Comparison of ENCODE assay signal across 8 cellular contexts in genomic region chr10:114403545-114404161, GRCh38. TPM values are rescaled to one million over a fixed set of nuclear protein-coding genes. Genes with fewer than 3 reads are reported as not detected.
DNase-seq lines count a peak whose midpoint lies in the region; ATAC-seq and TF ChIP-seq lines count a peak whose summit lies in the region.

No MANE protein-coding gene starts in this region.

- ATAC-seq in HG03457 (IDR thresholded peaks at IDR 0.05; ENCODE audit: unreplicated experiment): no peak
- no peak for ATAC-seq in GM18511 (IDR thresholded peaks at IDR 0.05; ENCODE audit: unreplicated experiment)
- ATAC-seq in GM19328 (IDR thresholded peaks at IDR 0.05; ENCODE audit: unreplicated experiment): no peak

- peak; percentile 37 for TF ChIP-seq CTCF in GM13976 (IDR thresholded peaks at IDR 0.05; ENCODE audit: borderline replicate concordance, control extremely low read depth, extremely low read depth, insufficient read depth, missing control alignments)

- H3K27ac Mint-ChIP-seq in activated naive CD8-positive, alpha-beta T cell treated with anti-CD3 and anti-CD28 coated beads for 36 hours: no peak overlapping the region

- in situ Hi-C loops in GM13976 (cut with MboI; ENCODE audit: low sequenced_read_pairs, unreplicated experiment): no loop called here

- peak; percentile 69 for DNase-seq in GM13976 (ENCODE audit: low spot score)
- DNase-seq in activated naive CD8-positive, alpha-beta T cell treated with anti-CD3 and anti-CD28 coated beads for 36 hours: peak; percentile 20
- no peak for DNase-seq in stimulated activated CD4-positive, alpha-beta T cell treated with anti-CD3 and anti-CD28 coated beads, Interleukin-4, amount 100 ng/mL, for 1 hour

- peaks cover 8% of the 10 kb centered on the region for H3K4me1 Mint-ChIP-seq in activated naive CD8-positive, alpha-beta T cell treated with anti-CD3 and anti-CD28 coated beads for 36 hours

- peak overlapping the region; percentile 45 for H3K4me3 Mint-ChIP-seq in activated naive CD8-positive, alpha-beta T cell treated with anti-CD3 and anti-CD28 coated beads for 36 hours

- no peaks in the 10 kb centered on the region for H3K36me3 Mint-ChIP-seq in activated naive CD8-positive, alpha-beta T cell treated with anti-CD3 and anti-CD28 coated beads for 36 hours

- peak overlapping the region in 20 of 21 experiments; percentile 32 to 86 (median 66) for H3K27ac ChIP-seq in skin epidermis

- peak overlapping the region; percentile 51 for H3K4me3 ChIP-seq in iPS-11a (ENCODE audit: low read depth, low read length)
- peak overlapping the region; percentile 41 to 61 (median 50) for H3K4me3 ChIP-seq in skin epidermis

- peaks cover 62% of the 10 kb centered on the region for H3K27me3 Mint-ChIP-seq in activated naive CD8-positive, alpha-beta T cell treated with anti-CD3 and anti-CD28 coated beads for 36 hours

- H3K9me3 Mint-ChIP-seq in activated naive CD8-positive, alpha-beta T cell treated with anti-CD3 and anti-CD28 coated beads for 36 hours: peaks cover 3% of the 10 kb centered on the region

RNA-seq across cellular contexts. Expression of gene AFAP1L2, which starts 0.6 kb away (rescaled TPM):
- total RNA-seq in activated naive CD8-positive, alpha-beta T cell treated with anti-CD3 and anti-CD28 coated beads for 36 hours: 1 to 10 TPM; 3.2 to 4.6 TPM
